ENCODE assay signal across 1 cellular context in genomic region chr13:51158923-51159322, GRCh38.
TF ChIP-seq lines count a peak whose summit lies in the region.

No MANE protein-coding gene starts in this region.

TF ChIP-seq in endothelial cell of umbilical vein, 7 proteins besides CTCF, POLR2A, EP300 and RAD21:
- no peak for TF ChIP-seq GATA2 (IDR thresholded peaks at IDR 0.05; ENCODE audit: insufficient read depth, insufficient read length, low read depth, low read length)
- TF ChIP-seq MYC (IDR thresholded peaks at IDR 0.05; ENCODE audit: low read depth, low read length) = no peak
- TF ChIP-seq, protein P1, sequence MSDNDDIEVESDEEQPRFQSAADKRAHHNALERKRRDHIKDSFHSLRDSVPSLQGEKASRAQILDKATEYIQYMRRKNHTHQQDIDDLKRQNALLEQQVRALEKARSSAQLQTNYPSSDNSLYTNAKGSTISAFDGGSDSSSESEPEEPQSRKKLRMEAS (IDR thresholded peaks at IDR 0.05; ENCODE audit: insufficient read depth, insufficient read length) = no peak
- no peak for TF ChIP-seq POLR2AphosphoS5 (IDR thresholded peaks at IDR 0.05; ENCODE audit: insufficient read depth, low read depth, low read length)
- no peak for TF ChIP-seq FOS (IDR thresholded peaks at IDR 0.05; ENCODE audit: borderline replicate concordance, insufficient read depth, low read length)
- TF ChIP-seq EZH2 (IDR thresholded peaks at IDR 0.05; ENCODE audit: borderline replicate concordance, low read depth, low read length, severe bottlenecking) = no peak
- no peak for TF ChIP-seq JUN (IDR thresholded peaks at IDR 0.05; ENCODE audit: borderline replicate concordance, insufficient read depth, insufficient read length, low read depth)
TF ChIP-seq in endothelial cell of umbilical vein: peak in this region for 0.
